8 cellular contexts compared by ENCODE assay signal in genomic region chr19:54102421-54103169, GRCh38. TPM values are rescaled to one million over a fixed set of nuclear protein-coding genes. Genes with fewer than 3 reads are reported as not detected.
DNase-seq lines count a peak whose midpoint lies in the region; ATAC-seq, FAIRE-seq and TF ChIP-seq lines count a peak whose summit lies in the region.

Gene NDUFA3, plus strand, starts transcription at chr19:54102855. Its CDS starts 24 bp downstream, at chr19:54102879.

- H3K27me3 ChIP-seq in trophoblast cell (ENCODE audit: insufficient read depth, low read length) (no peaks in the 10 kb centered on the region), transverse colon (no peaks in the 10 kb centered on the region)

- peak within 1 kb of the TSS; percentile 78 for H3K14ac ChIP-seq in trophoblast cell (ENCODE audit: low read length)

- H3K27ac ChIP-seq in adipose tissue (ENCODE audit: low read depth, low read length), result no peak within 1 kb of the TSS
- H3K27ac ChIP-seq in trophoblast cell (ENCODE audit: low read depth, low read length), result no peak within 1 kb of the TSS
- peak within 1 kb of the TSS; percentile 77 to 80 (median 78) for H3K27ac ChIP-seq in transverse colon

- H2BK5ac ChIP-seq in trophoblast cell (ENCODE audit: low read depth, low read length, poor library complexity), result no peak within 1 kb of the TSS

- H3K4me1 Mint-ChIP-seq in T-cell, result peaks cover 23 to 35% (median 33%) of the 10 kb centered on the region in 3 donors

- peak within 1 kb of the TSS; percentile 92 to 93 for H3K27ac Mint-ChIP-seq in T-cell

- peak within 1 kb of the TSS; percentile 18 for H2BK120ac ChIP-seq in trophoblast cell (ENCODE audit: insufficient read depth, low read length, poor library complexity)

- H4K91ac ChIP-seq in trophoblast cell (ENCODE audit: low read depth, low read length), result peak within 1 kb of the TSS; percentile 84

- no peaks in the 10 kb centered on the region for H3K27me3 Mint-ChIP-seq in T-cell

- no peak within 1 kb of the TSS for H2BK12ac ChIP-seq in trophoblast cell (ENCODE audit: low read length)

- POLR2A ChIA-PET in T-cell (lab: Charles Lee), result no interaction called here

- no peaks in the 10 kb centered on the region for H3K9me3 Mint-ChIP-seq in T-cell

- peak within 1 kb of the TSS; percentile 88 for H3K4me3 ChIP-seq in trophoblast cell (ENCODE audit: low read depth, low read length)
- peak within 1 kb of the TSS; percentile 73 to 95 (median 85) for H3K4me3 ChIP-seq in transverse colon

- H3K23ac ChIP-seq in trophoblast cell (ENCODE audit: low read length), result no peak within 1 kb of the TSS

- DNase-seq in GM12891 (ENCODE audit: insufficient read length, low spot score) (peak; percentile 100), NCI-H1436 treated with DMSO at 0.1 percent for 48 hours (lab: John Stamatoyannopoulos, UW) (peak; percentile 95), T-cell (peak; percentile 93 to 99 (median 98)), cardiac septum (ENCODE audit: low spot score) (peak; percentile 99), trophoblast cell (peak; percentile 99 to 100), transverse colon (peak; percentile 98)

- peak within 1 kb of the TSS; percentile 89 for H2AK5ac ChIP-seq in trophoblast cell (ENCODE audit: low read length)

- TF ChIP-seq CTCF in transverse colon (IDR thresholded peaks at IDR 0.05), result no peak

- TF ChIP-seq POLR2A in GM12891 (IDR thresholded peaks at IDR 0.05; ENCODE audit: low read depth, low read length), result peak; percentile 92
- peak; percentile 84 for TF ChIP-seq POLR2A in transverse colon (IDR thresholded peaks at IDR 0.05)

- in situ Hi-C loops in transverse colon (cut with MboI; ENCODE audit: low pct_ligation_motif_present in 1 of 4, low pct_unique_long_range_greater_than_20kb in 1 of 4, low sequenced_read_pairs in 3 of 4), result no loop called here

- H3K36me3 ChIP-seq in trophoblast cell (ENCODE audit: control insufficient read depth in 1 of 2, insufficient read depth in 2 of 2, low read length in 2 of 2) (peaks cover 22% of the 10 kb centered on the region in 2 experiments), transverse colon (peaks cover 0 to 11% (median 5%) of the 10 kb centered on the region in 4 donors)

- H4K12ac ChIP-seq in trophoblast cell (ENCODE audit: low read depth, low read length), result peak within 1 kb of the TSS; percentile 92

- CTCF ChIA-PET in T-cell (lab: Charles Lee), result interaction anchor here in 1 of 2 donors (1.0 to 1.8 kb wide), 2 partner anchors 13 to 34 kb away, joined by 4 to 8 read pairs; partner anchors contain the start of genes CNOT3, PRPF31 and TFPT

- TF ChIP-seq EP300 in transverse colon (IDR thresholded peaks at IDR 0.05; ENCODE audit: low read depth), result no peak

- peaks cover 7% of the 10 kb centered on the region for H3K79me1 ChIP-seq in trophoblast cell (ENCODE audit: low read length)

- H3K36me3 Mint-ChIP-seq in T-cell, result peaks cover 14% of the 10 kb centered on the region

- H3K79me2 ChIP-seq in trophoblast cell (ENCODE audit: control insufficient read depth, insufficient read depth, low read length, poor library complexity), result peaks cover 5% of the 10 kb centered on the region

- no peaks in the 10 kb centered on the region for H3K9me3 ChIP-seq in trophoblast cell (ENCODE audit: insufficient read depth, low read depth, low read length)
- H3K9me3 ChIP-seq in transverse colon, result no peaks in the 10 kb centered on the region

- H3K18ac ChIP-seq in trophoblast cell (ENCODE audit: low read length), result peak within 1 kb of the TSS; percentile 60

- 2 to 4% (median 2%) methylated on average over 52 to 54 of the region's 54 CpGs for WGBS in adipose tissue, 3 donors
- WGBS in trophoblast cell (ENCODE audit: extremely low coverage, insufficient coverage, insufficient read length), result no CpG with 5 or more reads among the region's 54 CpGs
- WGBS in transverse colon (ENCODE audit: low coverage in 1 of 2), 2 donors, result 3% methylated on average over 53 of the region's 54 CpGs; no CpG with 5 or more reads in 1 of the 2 donors

- peak; percentile 100 for FAIRE-seq in GM12891 (lab: Jason Lieb, UNC)

- peak within 1 kb of the TSS; percentile 61 for H3K4ac ChIP-seq in trophoblast cell (ENCODE audit: low read depth, low read length)

- intact Hi-C loops in cardiac septum (cut with DNase I), result loop anchor here (1.0 kb wide), 1 partner anchor 13 kb away; the partner anchor contains the start of genes PRPF31 and TFPT
- intact Hi-C loops in transverse colon (cut with DNase I; ENCODE audit: low total_unique reads), result no loop called here

- H4K8ac ChIP-seq in trophoblast cell (ENCODE audit: low read depth, low read length), result peak within 1 kb of the TSS; percentile 93

- H3K4me3 Mint-ChIP-seq in T-cell, result peak within 1 kb of the TSS; percentile 95 to 99 (median 97)

- H2AFZ ChIP-seq in trophoblast cell (ENCODE audit: insufficient read depth, low read length, poor library complexity), result peak within 1 kb of the TSS; percentile 89

- peak; percentile 91 for ATAC-seq in HG02840 (IDR thresholded peaks at IDR 0.05; ENCODE audit: low FRiP score, unreplicated experiment)
- ATAC-seq in T-cell (replicated peaks in 1 of 4), result peak; percentile 99

- H3K4me2 ChIP-seq in trophoblast cell (ENCODE audit: low read length), result peak within 1 kb of the TSS; percentile 94

- peak within 1 kb of the TSS; percentile 79 for H3K9ac ChIP-seq in trophoblast cell (ENCODE audit: low read length)

- H3K4me1 ChIP-seq in trophoblast cell (ENCODE audit: control insufficient read depth in 1 of 2, insufficient read depth in 2 of 2, low read length in 2 of 2), result peaks cover 0 to 7% of the 10 kb centered on the region in 2 experiments
- H3K4me1 ChIP-seq in transverse colon, result peaks cover 0 to 22% (median 10%) of the 10 kb centered on the region in 4 donors

TF ChIP-seq in GM12891, 5 proteins besides CTCF, POLR2A, EP300 and RAD21:
- TF ChIP-seq PAX5 (IDR thresholded peaks at IDR 0.05; ENCODE audit: insufficient read depth, low read length, severe bottlenecking) (no peak), POLR2AphosphoS5 (IDR thresholded peaks at IDR 0.05; ENCODE audit: low read depth, low read length) (peak; percentile 91), SPI1 (IDR thresholded peaks at IDR 0.05; ENCODE audit: low read depth, low read length) (peak; percentile 50; the same call in 1 of the 2 replicates), TAF1 (IDR thresholded peaks at IDR 0.05; ENCODE audit: low read depth, low read length) (peak; percentile 95), POU2F2 (IDR thresholded peaks at IDR 0.05; ENCODE audit: low read depth, low read length) (no peak)

RNA-seq across cellular contexts. Expression of gene NDUFA3, which starts in this region (rescaled TPM):
- 275 TPM for polyA plus RNA-seq in GM12891 (2012; ENCODE audit: low read depth, missing spikeins)
- 100 to 1,000 TPM in 3 of 5 donors, 10 to 100 TPM in 2; 77.4 to 137 (median 123) TPM for total RNA-seq in T-cell
- 100 to 1,000 TPM in 2 of 3 donors, 10 to 100 TPM in 1; 53.4 to 243 (median 185) TPM for polyA plus RNA-seq in adipose tissue
- total RNA-seq in cardiac septum, result 283 TPM
- 576 and 590 TPM in 2 replicates for polyA plus RNA-seq in trophoblast cell (2013)
- total RNA-seq in transverse colon, result 100 to 1,000 TPM in 2 of 4 donors, 10 to 100 TPM in 2; 25.4 to 316 (median 97.3) TPM

Comparison
In these comparisons a context has a peak if more than half of its experiments do, and no peak if none do; other contexts are left out.
1. H3K27ac ChIP-seq: peak in transverse colon (4 of 4); none in adipose tissue (single experiment) and trophoblast cell (single experiment).
2. Peak in every context shown above with its lines, with median percentiles within 50 percentile points of each other: DNase-seq.